Comparison of ENCODE assay signal across 17 cellular contexts in the genomic region with DNA sequence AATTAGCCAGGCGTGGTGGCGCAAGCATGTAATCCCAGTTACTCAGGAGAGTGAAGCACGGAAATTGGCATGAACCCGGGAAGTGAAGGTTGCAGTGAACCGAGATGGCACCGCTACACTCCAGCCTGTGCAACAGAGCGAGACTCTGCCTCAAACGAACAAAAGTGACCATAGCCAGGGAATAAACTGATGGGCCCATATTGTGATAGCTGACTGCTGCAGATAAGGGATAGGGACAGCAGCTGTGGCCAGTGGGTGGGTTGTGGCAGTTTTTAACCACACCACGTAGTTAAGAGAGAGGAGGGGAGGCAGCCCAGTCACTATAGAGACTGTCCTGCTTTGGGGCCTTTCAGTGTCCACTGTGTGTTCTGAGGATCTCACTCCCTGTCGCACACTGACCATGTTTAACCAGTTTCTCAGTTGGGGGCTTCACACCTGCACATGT. TPM values are rescaled to one million over a fixed set of nuclear protein-coding genes. Genes with fewer than 3 reads are reported as not detected.
DNase-seq lines count a peak whose midpoint lies in the region; ATAC-seq and TF ChIP-seq lines count a peak whose summit lies in the region.
"Had no signal": no experiment of that assay in that cellular context is flagged by ENCODE, and none has a peak within 500 bp of the region (broad histone marks: within the 10 kb centered on the region; RNA-seq: fewer than 3 reads in every experiment).

No MANE protein-coding gene starts in this region.

- peaks cover 3% of the 10 kb centered on the region for H3K4me1 Mint-ChIP-seq in activated CD4-positive, alpha-beta T cell treated with anti-CD3 and anti-CD28 coated beads, Interleukin-2, amount 10 ng/mL, durations not matched to agents 24 days and 14 days
- H3K4me1 Mint-ChIP-seq: activated CD4-positive, alpha-beta T cell treated with anti-CD3 and anti-CD28 coated beads, Interleukin-2, amount 10 ng/mL, durations not matched to agents 7 days and 5 days; B cell had no signal

- CTCF ChIA-PET in RWPE1 (lab: Yijun Ruan, JAX) = no interaction called here

- intact Hi-C loops in activated CD4-positive, alpha-beta T cell treated with anti-CD3 and anti-CD28 coated beads, Interleukin-2, amount 10 ng/mL, durations not matched to agents 24 days and 14 days (cut with micrococcal nuclease) = no loop called here

- no peak for TF ChIP-seq EP300 in gastroesophageal sphincter (IDR thresholded peaks at IDR 0.05)

- H3K4me3 ChIP-seq in gastroesophageal sphincter = no peak overlapping the region
- H3K4me3 ChIP-seq: HAP-1, mucosa of descending colon, pancreas, spleen had no signal

- peaks cover 0 to 14% (median 3%) of the 10 kb centered on the region in 3 donors for H3K4me1 ChIP-seq in gastroesophageal sphincter
- H3K4me1 ChIP-seq: HAP-1, pancreas, spleen had no signal

- H3K27ac Mint-ChIP-seq in activated CD4-positive, alpha-beta T cell treated with anti-CD3 and anti-CD28 coated beads, Interleukin-2, amount 10 ng/mL, durations not matched to agents 24 days and 14 days = no peak overlapping the region
- H3K27ac Mint-ChIP-seq: activated CD4-positive, alpha-beta T cell treated with anti-CD3 and anti-CD28 coated beads, Interleukin-2, amount 10 ng/mL, durations not matched to agents 7 days and 5 days; B cell; stimulated activated naive CD8-positive, alpha-beta T cell treated with anti-CD3 and anti-CD28 coated beads, Interleukin-15, Interleukin-2, amounts not matched to agents 100 ng/mL and 50 ng/mL, for 24 hours had no signal

- no peaks in the 10 kb centered on the region for H3K27me3 Mint-ChIP-seq in activated CD4-positive, alpha-beta T cell treated with anti-CD3 and anti-CD28 coated beads, Interleukin-2, amount 10 ng/mL, durations not matched to agents 24 days and 14 days
- H3K27me3 Mint-ChIP-seq: activated CD4-positive, alpha-beta T cell treated with anti-CD3 and anti-CD28 coated beads, Interleukin-2, amount 10 ng/mL, durations not matched to agents 7 days and 5 days; B cell; stimulated activated naive CD8-positive, alpha-beta T cell treated with anti-CD3 and anti-CD28 coated beads, Interleukin-15, Interleukin-2, amounts not matched to agents 100 ng/mL and 50 ng/mL, for 24 hours had no signal

- POLR2A ChIA-PET in RWPE1 (lab: Yijun Ruan, JAX; ENCODE audit: low non-redundant PET) = no interaction called here

- peaks cover 0 to 57% of the 10 kb centered on the region in 2 donors for H3K36me3 ChIP-seq in gastroesophageal sphincter
- H3K36me3 ChIP-seq: pancreas had no signal

- peaks cover 48% of the 10 kb centered on the region for H3K36me3 Mint-ChIP-seq in activated CD4-positive, alpha-beta T cell treated with anti-CD3 and anti-CD28 coated beads, Interleukin-2, amount 10 ng/mL, durations not matched to agents 24 days and 14 days (ENCODE audit: low read depth)

- TF ChIP-seq CTCF in RWPE1 (conservative IDR thresholded peaks at IDR 0.05; ENCODE audit: low read depth) (no peak), gastroesophageal sphincter (IDR thresholded peaks at IDR 0.05) (no peak)

- DNase-seq in CMK (ENCODE audit: low read depth) (peak; percentile 57), RWPE1 (ENCODE audit: low spot score) (no peak), renal cortical epithelial cell (ENCODE audit: low read depth) (peak; percentile 41), dermis blood vessel endothelial cell (no peak), NCI-H2029 (lab: John Stamatoyannopoulos, UW) (no peak)
- no peak for DNase-seq in activated CD4-positive, alpha-beta T cell treated with anti-CD3 and anti-CD28 coated beads, Interleukin-2, amount 10 ng/mL, durations not matched to agents 24 days and 14 days
- DNase-seq: activated CD4-positive, alpha-beta T cell treated with anti-CD3 and anti-CD28 coated beads, Interleukin-2, amount 10 ng/mL, durations not matched to agents 7 days and 5 days; DMS153; Right ventricle myocardium superior; spleen had no signal

- H3K9me3 Mint-ChIP-seq in activated CD4-positive, alpha-beta T cell treated with anti-CD3 and anti-CD28 coated beads, Interleukin-2, amount 10 ng/mL, durations not matched to agents 24 days and 14 days = no peaks in the 10 kb centered on the region
- H3K9me3 Mint-ChIP-seq: activated CD4-positive, alpha-beta T cell treated with anti-CD3 and anti-CD28 coated beads, Interleukin-2, amount 10 ng/mL, durations not matched to agents 7 days and 5 days; stimulated activated naive CD8-positive, alpha-beta T cell treated with anti-CD3 and anti-CD28 coated beads, Interleukin-15, Interleukin-2, amounts not matched to agents 100 ng/mL and 50 ng/mL, for 24 hours had no signal

- H3K9me3 ChIP-seq in gastroesophageal sphincter = no peaks in the 10 kb centered on the region
- H3K9me3 ChIP-seq: HAP-1, mucosa of descending colon, pancreas, spleen had no signal

- TF ChIP-seq POLR2A in gastroesophageal sphincter (IDR thresholded peaks at IDR 0.05) = no peak

- no peak overlapping the region for H3K4me3 Mint-ChIP-seq in activated CD4-positive, alpha-beta T cell treated with anti-CD3 and anti-CD28 coated beads, Interleukin-2, amount 10 ng/mL, durations not matched to agents 24 days and 14 days
- H3K4me3 Mint-ChIP-seq: activated CD4-positive, alpha-beta T cell treated with anti-CD3 and anti-CD28 coated beads, Interleukin-2, amount 10 ng/mL, durations not matched to agents 7 days and 5 days; B cell; stimulated activated naive CD8-positive, alpha-beta T cell treated with anti-CD3 and anti-CD28 coated beads, Interleukin-15, Interleukin-2, amounts not matched to agents 100 ng/mL and 50 ng/mL, for 24 hours had no signal

- 80 to 88% methylated on average over 6 to 9 of the region's 10 CpGs for WGBS in gastroesophageal sphincter (ENCODE audit: low coverage in 1 of 2), 2 donors

- no peaks in the 10 kb centered on the region for H3K27me3 ChIP-seq in gastroesophageal sphincter
- H3K27me3 ChIP-seq: pancreas, spleen had no signal

- H3K27ac ChIP-seq in RWPE1 (peak overlapping the region; percentile 44), gastroesophageal sphincter (peak overlapping the region in 3 of 4 donors; percentile 73 to 78 (median 77))
- H3K27ac ChIP-seq: pancreas, spleen had no signal

- ATAC-seq in gastroesophageal sphincter (no peak), GM19351 (IDR thresholded peaks at IDR 0.05; ENCODE audit: unreplicated experiment) (no peak)

RNA-seq across cellular contexts. Expression of gene PISD, which starts 58.9 kb away (rescaled TPM):
- 10 to 100 TPM; 10.1 to 32.7 (median 19.2) TPM for total RNA-seq in gastroesophageal sphincter
- total RNA-seq in renal cortical epithelial cell = 77.1 and 81.6 TPM in 2 replicates
- 52.6 and 58.3 TPM in 2 replicates for total RNA-seq in dermis blood vessel endothelial cell
- 44.9 and 52.1 TPM in 2 replicates for total RNA-seq in activated CD4-positive, alpha-beta T cell treated with anti-CD3 and anti-CD28 coated beads, Interleukin-2, amount 10 ng/mL, durations not matched to agents 24 days and 14 days

Comparison
In these comparisons a context has a peak if more than half of its experiments do, and no peak if none do; other contexts are left out.
1. DNase-seq: peak in CMK (single experiment) and renal cortical epithelial cell (single experiment); none in RWPE1 (single experiment), dermis blood vessel endothelial cell (single experiment), NCI-H2029 (single experiment) and activated CD4-positive, alpha-beta T cell treated with anti-CD3 and anti-CD28 coated beads, Interleukin-2, amount 10 ng/mL, durations not matched to agents 24 days and 14 days (single experiment).